10 cellular contexts compared by ENCODE assay signal in genomic region chr11:76074178-76075112, GRCh38.
DNase-seq lines count a peak whose midpoint lies in the region; ATAC-seq lines count a peak whose summit lies in the region.
"Had no signal": no experiment of that assay in that cellular context is flagged by ENCODE, and none has a peak within 500 bp of the region (broad histone marks: within the 10 kb centered on the region; RNA-seq: fewer than 3 reads in every experiment).

No MANE protein-coding gene starts in this region.

- H3K18ac ChIP-seq in mesenchymal stem cell (ENCODE audit: low read depth in 1 of 2, low read length in 2 of 2), result no peak overlapping the region

- 71% methylated on average over 1 of the region's 1 CpG for WGBS in mesenchymal stem cell

- no peak overlapping the region for H3K9ac ChIP-seq in BLaER1
- H3K9ac ChIP-seq in mesenchymal stem cell (ENCODE audit: low read length), result peak overlapping the region; percentile 86

- H2BK12ac ChIP-seq in mesenchymal stem cell (ENCODE audit: low read length in 2 of 2), result no peak overlapping the region

- H4K8ac ChIP-seq in mesenchymal stem cell (ENCODE audit: low read length), result no peak overlapping the region

- H3K9me3 ChIP-seq in BLaER1 (peaks cover 9% of the 10 kb centered on the region; the same call in 1 of the 2 replicates), MG63 (no peaks in the 10 kb centered on the region), mesenchymal stem cell (ENCODE audit: control insufficient read depth, low read length) (no peaks in the 10 kb centered on the region)

- peak; percentile 62 for DNase-seq in MG63
- DNase-seq in brain pericyte (ENCODE audit: low read depth, low spot score), result peak; percentile 4
- peak; percentile 26 for DNase-seq in mesenchymal stem cell
- DNase-seq in stimulated activated CD4-positive, alpha-beta T cell treated with anti-CD3 and anti-CD28 coated beads, Interleukin-4, amount 100 ng/mL, for 24 hours, result no peak
- no peak for DNase-seq in NCI-H446 (lab: John Stamatoyannopoulos, UW)
- DNase-seq in NK-92 (lab: John Stamatoyannopoulos, UW; ENCODE audit: unreplicated experiment), result no peak
- DNase-seq: activated naive CD8-positive, alpha-beta T cell treated with anti-CD3 and anti-CD28 coated beads, Interleukin-2, amount 10 ng/mL, durations not matched to agents 7 days and 5 days; left cardiac atrium had no signal

- H3K36me3 ChIP-seq in BLaER1, result 0 out of 2 replicates have a peak, but pooled peaks cover 6% of the 10 kb centered on the region
- H3K36me3 ChIP-seq in MG63, result no peaks in the 10 kb centered on the region
- peaks cover 0 to 11% of the 10 kb centered on the region in 2 experiments for H3K36me3 ChIP-seq in mesenchymal stem cell (ENCODE audit: control insufficient read depth in 1 of 2, insufficient read depth in 2 of 2, low read depth in 1 of 2, low read length in 2 of 2)

- H3K4me3 ChIP-seq in BLaER1 (no peak overlapping the region), MG63 (no peak overlapping the region), mesenchymal stem cell (ENCODE audit: insufficient read depth in 1 of 2, low read depth in 1 of 2, low read length in 2 of 2) (peak overlapping the region in 1 of 2 experiments; percentile 44)

- H3K4me2 ChIP-seq in BLaER1, result peak overlapping the region; percentile 56
- H3K4me2 ChIP-seq in mesenchymal stem cell (ENCODE audit: low read length, poor library complexity, severe bottlenecking), result no peak overlapping the region

- no peak overlapping the region for H2BK5ac ChIP-seq in mesenchymal stem cell (ENCODE audit: low read depth, low read length, poor library complexity, severe bottlenecking)

- H3K14ac ChIP-seq in mesenchymal stem cell (ENCODE audit: low read length in 2 of 2), result no peak overlapping the region

- no peaks in the 10 kb centered on the region for H3K79me1 ChIP-seq in mesenchymal stem cell (replicated peaks; ENCODE audit: low read length, poor library complexity, severe bottlenecking)

- H4K20me1 ChIP-seq in BLaER1, result no peaks in the 10 kb centered on the region

- H3K27me3 ChIP-seq in BLaER1, result no peaks in the 10 kb centered on the region
- H3K27me3 ChIP-seq in MG63, result no peaks in the 10 kb centered on the region
- H3K27me3 ChIP-seq in mesenchymal stem cell (ENCODE audit: control insufficient read depth in 1 of 2, insufficient read depth in 1 of 2, low read length in 2 of 2), result no peaks in the 10 kb centered on the region

- H3K23ac ChIP-seq in mesenchymal stem cell (ENCODE audit: low read length in 2 of 2), result no peak overlapping the region

- H4K91ac ChIP-seq in mesenchymal stem cell (ENCODE audit: low read length), result no peak overlapping the region

- no peak overlapping the region for H2BK15ac ChIP-seq in mesenchymal stem cell (ENCODE audit: low read depth, poor library complexity, severe bottlenecking)

- no peak overlapping the region for H2AFZ ChIP-seq in mesenchymal stem cell (ENCODE audit: low read depth, low read length)

- H3K4me1 ChIP-seq in BLaER1 (peaks cover 24% of the 10 kb centered on the region), mesenchymal stem cell (ENCODE audit: control insufficient read depth, insufficient read depth, low read depth, low read length) (peaks cover 2% of the 10 kb centered on the region)

- H2AK5ac ChIP-seq in mesenchymal stem cell (ENCODE audit: low read length, severe bottlenecking), result no peak overlapping the region

- ATAC-seq in GM18868 (IDR thresholded peaks at IDR 0.05; ENCODE audit: unreplicated experiment), result no peak

- H3K27ac ChIP-seq in BLaER1 (no peak overlapping the region), mesenchymal stem cell (ENCODE audit: low read length, poor library complexity, severe bottlenecking) (no peak overlapping the region)

- H3K4ac ChIP-seq in mesenchymal stem cell (ENCODE audit: low read depth in 1 of 2, low read length in 2 of 2), result no peak overlapping the region

- H2BK120ac ChIP-seq in mesenchymal stem cell (ENCODE audit: low read depth, low read length), result no peak overlapping the region

Comparison
In these comparisons a context has a peak if more than half of its experiments do, and no peak if none do; other contexts are left out.
1. DNase-seq: peak in MG63 (single experiment), brain pericyte (single experiment) and mesenchymal stem cell (single experiment); none in stimulated activated CD4-positive, alpha-beta T cell treated with anti-CD3 and anti-CD28 coated beads, Interleukin-4, amount 100 ng/mL, for 24 hours (single experiment), NCI-H446 (0 of 2) and NK-92 (single experiment).